13 cellular contexts compared by ENCODE assay signal in genomic region chr14:32370720-32371119, GRCh38. TPM values are rescaled to one million over a fixed set of nuclear protein-coding genes. Genes with fewer than 3 reads are reported as not detected.
DNase-seq lines count a peak whose midpoint lies in the region; ATAC-seq and TF ChIP-seq lines count a peak whose summit lies in the region.
"Had no signal": no experiment of that assay in that cellular context is flagged by ENCODE, and none has a peak within 500 bp of the region (broad histone marks: within the 10 kb centered on the region; RNA-seq: fewer than 3 reads in every experiment).

No MANE protein-coding gene starts in this region.

- H3K4me3 ChIP-seq in SK-N-SH (ENCODE audit: low read depth in 2 of 2, low read length in 1 of 2) (no peak overlapping the region), fibroblast of pulmonary artery (replicated peaks; ENCODE audit: low read depth, low read length) (no peak overlapping the region), brain microvascular endothelial cell (ENCODE audit: low read depth, low read length) (no peak overlapping the region)
- H3K4me3 ChIP-seq: ascending aorta, heart left ventricle, suprapubic skin had no signal

- WGBS in SK-N-SH (ENCODE audit: low lambda C conversion rate), result 26% methylated on average over 1 of the region's 1 CpG

- TF ChIP-seq CTCF in SK-N-SH (IDR thresholded peaks at IDR 0.05), result no peak
- TF ChIP-seq CTCF in fibroblast of pulmonary artery (IDR thresholded peaks at IDR 0.05; ENCODE audit: low read length, missing control alignments), result no peak
- TF ChIP-seq CTCF in brain microvascular endothelial cell (IDR thresholded peaks at IDR 0.05; ENCODE audit: low read depth, low read length, missing control alignments), result no peak

- H3K9me3 Mint-ChIP-seq in natural killer cell treated with Interleukin-12 subunit alpha and Interleukin-12 subunit beta and Interleukin-15 and Interleukin-18, amount 100 ng/mL, for 72 hours, result peaks cover 3% of the 10 kb centered on the region

- no peaks in the 10 kb centered on the region for H3K4me1 Mint-ChIP-seq in natural killer cell treated with Interleukin-12 subunit alpha and Interleukin-12 subunit beta and Interleukin-15 and Interleukin-18, amount 100 ng/mL, for 72 hours (ENCODE audit: low read depth in 2 of 2)

- peak; percentile 25 for DNase-seq in NCI-H2029 (lab: John Stamatoyannopoulos, UW)
- no peak for DNase-seq in NCI-H2029 treated with DMSO at 0.1 percent for 48 hours (lab: John Stamatoyannopoulos, UW)
- DNase-seq in SK-N-SH, result no peak
- peak; percentile 67 for DNase-seq in fibroblast of pulmonary artery (ENCODE audit: low read depth)
- peak; percentile 53 for DNase-seq in superior temporal gyrus (ENCODE audit: extremely low spot score)
- DNase-seq in brain microvascular endothelial cell, result no peak
- no peak for DNase-seq in natural killer cell treated with Interleukin-12 subunit alpha and Interleukin-12 subunit beta and Interleukin-15 and Interleukin-18, amount 100 ng/mL, for 72 hours (ENCODE audit: low spot score)
- DNase-seq: activated CD4-positive, alpha-beta T cell treated with anti-CD3 and anti-CD28 coated beads, Interleukin-2, amount 50 U/mL, for 4 hours; heart left ventricle; NCI-H2171 had no signal

- H3K36me3 Mint-ChIP-seq in natural killer cell treated with Interleukin-12 subunit alpha and Interleukin-12 subunit beta and Interleukin-15 and Interleukin-18, amount 100 ng/mL, for 72 hours, result no peaks in the 10 kb centered on the region

- H3K27me3 ChIP-seq in SK-N-SH (ENCODE audit: insufficient read depth) (no peaks in the 10 kb centered on the region), brain microvascular endothelial cell (replicated peaks) (no peaks in the 10 kb centered on the region)
- H3K27me3 ChIP-seq: ascending aorta, heart left ventricle, suprapubic skin had no signal

- H3K9me3 ChIP-seq in SK-N-SH, result no peaks in the 10 kb centered on the region
- H3K9me3 ChIP-seq: ascending aorta, heart left ventricle, suprapubic skin had no signal

- H4K20me1 ChIP-seq in SK-N-SH (ENCODE audit: insufficient read depth), result no peaks in the 10 kb centered on the region

- H3K9me2 ChIP-seq in SK-N-SH, result no peaks in the 10 kb centered on the region

- no peak overlapping the region for H2AFZ ChIP-seq in SK-N-SH (ENCODE audit: low read depth)

- H3K79me2 ChIP-seq in SK-N-SH (ENCODE audit: insufficient read depth), result no peaks in the 10 kb centered on the region

- no peak overlapping the region for H3K27ac Mint-ChIP-seq in natural killer cell treated with Interleukin-12 subunit alpha and Interleukin-12 subunit beta and Interleukin-15 and Interleukin-18, amount 100 ng/mL, for 72 hours

- CTCF ChIA-PET in SK-N-SH (lab: Yijun Ruan, JAX), result interaction anchor here (1.4 to 5.1 kb wide), 3 partner anchors 12 to 116 kb away, joined by 3 to 21 read pairs (median 8); no protein-coding TSS in a partner anchor

- peaks cover 3 to 6% of the 10 kb centered on the region in 2 donors for H3K27me3 Mint-ChIP-seq in natural killer cell treated with Interleukin-12 subunit alpha and Interleukin-12 subunit beta and Interleukin-15 and Interleukin-18, amount 100 ng/mL, for 72 hours

- H3K9ac ChIP-seq in SK-N-SH, result peak overlapping the region; percentile 49; the same call in 1 of the 2 replicates

- H3F3A ChIP-seq in SK-N-SH (replicated peaks; ENCODE audit: insufficient read depth), result peaks cover 88% of the 10 kb centered on the region

- H3K4me2 ChIP-seq in SK-N-SH, result peak overlapping the region; percentile 63

- H3K27ac ChIP-seq in SK-N-SH (ENCODE audit: low read depth in 2 of 2, low read length in 1 of 2), result peak overlapping the region; percentile 51 to 93; a peak in 3 of 4 replicates
- no peak overlapping the region for H3K27ac ChIP-seq in brain microvascular endothelial cell
- H3K27ac ChIP-seq: ascending aorta, heart left ventricle, suprapubic skin had no signal

- POLR2A ChIA-PET in SK-N-SH (lab: Yijun Ruan, JAX), result no interaction called here

- peak; percentile 23 to 58; a peak in 1 of 4 replicates for TF ChIP-seq EP300 in SK-N-SH (IDR thresholded peaks at IDR 0.05; ENCODE audit: borderline replicate concordance in 1 of 2, low read depth in 1 of 2, low read length in 1 of 2)

- H3K4me3 Mint-ChIP-seq in natural killer cell treated with Interleukin-12 subunit alpha and Interleukin-12 subunit beta and Interleukin-15 and Interleukin-18, amount 100 ng/mL, for 72 hours, result no peak overlapping the region

- no peak for TF ChIP-seq RAD21 in SK-N-SH (IDR thresholded peaks at IDR 0.05; ENCODE audit: low read length)

- H3K36me3 ChIP-seq in SK-N-SH (replicated peaks in 1 of 2; ENCODE audit: control insufficient read depth in 1 of 2, insufficient read depth in 2 of 2, low read length in 1 of 2), result no peaks in the 10 kb centered on the region
- H3K36me3 ChIP-seq in brain microvascular endothelial cell (replicated peaks), result no peaks in the 10 kb centered on the region
- H3K36me3 ChIP-seq: ascending aorta, heart left ventricle, suprapubic skin had no signal

- no peak for ATAC-seq in natural killer cell treated with Interleukin-12 subunit alpha and Interleukin-12 subunit beta and Interleukin-15 and Interleukin-18, amount 100 ng/mL, for 72 hours
- ATAC-seq in HG03571 (IDR thresholded peaks at IDR 0.05; ENCODE audit: unreplicated experiment), result no peak

- H3K4me1 ChIP-seq in SK-N-SH (ENCODE audit: control insufficient read depth in 1 of 2, insufficient read depth in 2 of 2, low read depth in 1 of 2, low read length in 1 of 2), result peaks cover 21 to 72% of the 10 kb centered on the region in 2 experiments
- H3K4me1 ChIP-seq: suprapubic skin had no signal

- in situ Hi-C loops in brain microvascular endothelial cell (cut with HindIII; ENCODE audit: low pct_ligation_motif_present, low sequenced_read_pairs), result no loop called here

TF ChIP-seq in SK-N-SH, 30 proteins besides CTCF, POLR2A, EP300 and RAD21 (continues in another document):
- no peak for TF ChIP-seq USF2 (IDR thresholded peaks at IDR 0.05; ENCODE audit: borderline replicate concordance, low read depth, low read length)
- no peak for TF ChIP-seq USF1 (IDR thresholded peaks at IDR 0.05; ENCODE audit: borderline replicate concordance, low read depth)
- TF ChIP-seq YY1 (IDR thresholded peaks at IDR 0.05; ENCODE audit: low read depth), result no peak
- TF ChIP-seq TEAD4 (IDR thresholded peaks at IDR 0.05; ENCODE audit: borderline replicate concordance, insufficient read depth), result peak; percentile 36; the same call in 1 of the 2 replicates
- peak; percentile 29; the same call in 1 of the 2 replicates for TF ChIP-seq MEF2A (IDR thresholded peaks at IDR 0.05; ENCODE audit: borderline replicate concordance, low read depth)
- TF ChIP-seq ZBTB33 (IDR thresholded peaks at IDR 0.05; ENCODE audit: borderline replicate concordance, low read depth), result no peak
- TF ChIP-seq SIN3A (IDR thresholded peaks at IDR 0.05; ENCODE audit: borderline replicate concordance, low read depth, low read length), result no peak

RNA-seq across cellular contexts. Expression of gene AKAP6, which starts 41.6 kb away (rescaled TPM):
- polyA plus RNA-seq in SK-N-SH (2012; rRNA removed), result 1.7 and 4.1 TPM in 2 replicates
- polyA plus RNA-seq in SK-N-SH (2012; cell fraction: cytosol; rRNA removed), result 3.3 TPM in 2 replicates
- polyA plus RNA-seq in SK-N-SH (2012; cell fraction: nucleus; rRNA removed), result 4.3 and 5.7 TPM in 2 replicates
- total RNA-seq in natural killer cell treated with Interleukin-12 subunit alpha and Interleukin-12 subunit beta and Interleukin-15 and Interleukin-18, amount 100 ng/mL, for 72 hours, result under 1 TPM in 1 of 2 donors, not detected in 1; 0.31 TPM

Comparison
In these comparisons a context has a peak if more than half of its experiments do, and no peak if none do; other contexts are left out.
1. DNase-seq: peak in NCI-H2029 (single experiment), fibroblast of pulmonary artery (single experiment) and superior temporal gyrus (single experiment); none in NCI-H2029 treated with DMSO at 0.1 percent for 48 hours (single experiment), SK-N-SH (single experiment), brain microvascular endothelial cell (single experiment) and natural killer cell treated with Interleukin-12 subunit alpha and Interleukin-12 subunit beta and Interleukin-15 and Interleukin-18, amount 100 ng/mL, for 72 hours (single experiment).